In the genomic region with DNA sequence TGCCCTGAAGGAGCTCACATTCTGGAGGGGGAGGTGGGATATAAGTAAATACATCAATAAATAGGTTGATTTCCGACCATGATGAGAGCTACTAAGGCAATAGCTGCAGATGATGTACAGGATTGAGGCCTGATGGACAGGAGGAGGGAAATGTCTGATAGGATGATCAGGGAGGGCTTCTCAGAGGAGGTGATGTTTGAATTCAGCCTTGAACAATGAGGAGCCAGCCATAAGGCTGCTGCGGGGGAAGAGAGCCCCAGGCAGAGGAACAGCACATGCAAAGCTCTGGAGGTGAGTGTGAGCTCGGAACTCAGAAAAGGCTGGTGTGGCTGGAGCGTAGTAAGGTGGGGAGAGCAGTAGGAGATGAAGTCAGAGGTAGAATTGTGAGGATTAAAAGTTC, we compare ENCODE assay signal across 18 cellular contexts.
DNase-seq lines count a peak whose midpoint lies in the region; ATAC-seq, FAIRE-seq and TF ChIP-seq lines count a peak whose summit lies in the region.
"Had no signal": no experiment of that assay in that cellular context is flagged by ENCODE, and none has a peak within 500 bp of the region (broad histone marks: within the 10 kb centered on the region; RNA-seq: fewer than 3 reads in every experiment).

No MANE protein-coding gene starts in this region.

- DNase-seq in right atrium auricular region (ENCODE audit: low spot score) (peak; percentile 16), left cardiac atrium (no peak), bronchial epithelial cell (ENCODE audit: low read depth) (no peak), mesenteric fat pad (ENCODE audit: low spot score) (peak; percentile 65), GF-D8 (lab: John Stamatoyannopoulos, UW) (no peak), NCI-H2171 (lab: John Stamatoyannopoulos, UW) (no peak)
- DNase-seq: Kasumi-1, MG63, NCI-H1417, NCI-H1694 treated with DMSO at 0.1 percent for 48 hours, NCI-H2081 treated with DMSO at 0.1 percent for 48 hours, NCI-H446, NCI-H526, Right ventricle myocardium superior had no signal

- no peak overlapping the region for H3K27ac ChIP-seq in right atrium auricular region

- H3K36me3 ChIP-seq in right atrium auricular region (no peaks in the 10 kb centered on the region), bronchial epithelial cell (ENCODE audit: control insufficient read depth, insufficient read depth, low read length) (no peaks in the 10 kb centered on the region)
- H3K36me3 ChIP-seq: MG63 had no signal

- TF ChIP-seq CTCF in right atrium auricular region (IDR thresholded peaks at IDR 0.05) (no peak), bronchial epithelial cell (IDR thresholded peaks at IDR 0.05; ENCODE audit: insufficient read depth, low read length, severe bottlenecking) (no peak)

- H3K27me3 ChIP-seq in right atrium auricular region (no peaks in the 10 kb centered on the region), bronchial epithelial cell (ENCODE audit: control insufficient read depth, insufficient read depth, low read length) (no peaks in the 10 kb centered on the region)
- H3K27me3 ChIP-seq: MG63 had no signal

- H3K4me1 ChIP-seq in right atrium auricular region = no peaks in the 10 kb centered on the region

- no peak overlapping the region for H3K4me3 ChIP-seq in right atrium auricular region
- no peak overlapping the region for H3K4me3 ChIP-seq in bronchial epithelial cell (ENCODE audit: low read depth, low read length)
- H3K4me3 ChIP-seq: MG63 had no signal

- no peak for ATAC-seq in left cardiac atrium
- no peak for ATAC-seq in HG03139 (IDR thresholded peaks at IDR 0.05; ENCODE audit: unreplicated experiment)
- ATAC-seq: PC-3 had no signal

- intact Hi-C loops in left cardiac atrium (cut with DNase I) = no loop called here

- FAIRE-seq in bronchial epithelial cell (lab: Jason Lieb, UNC) = peak; percentile 55
- FAIRE-seq: A204.1, H54 had no signal

- no peaks in the 10 kb centered on the region for H3K9me3 ChIP-seq in right atrium auricular region
- H3K9me3 ChIP-seq: MG63 had no signal

Comparison
In these comparisons a context has a peak if more than half of its experiments do, and no peak if none do; other contexts are left out.
1. DNase-seq: peak in right atrium auricular region (single experiment) and mesenteric fat pad (single experiment); none in left cardiac atrium (single experiment), bronchial epithelial cell (single experiment), GF-D8 (single experiment) and NCI-H2171 (single experiment).